ENCODE assay signal across 16 cellular contexts in genomic region chr21:42613756-42614155, GRCh38. TPM values are rescaled to one million over a fixed set of nuclear protein-coding genes. Genes with fewer than 3 reads are reported as not detected.
"Had no signal": no experiment of that assay in that cellular context is flagged by ENCODE, and none has a peak within 500 bp of the region (broad histone marks: within the 10 kb centered on the region; RNA-seq: fewer than 3 reads in every experiment).

No MANE protein-coding gene starts in this region.

- H3K27me3 ChIP-seq: testis, uterus had no signal

- H3K27ac ChIP-seq: gastroesophageal sphincter, spleen, testis, transverse colon, uterus, WERI-Rb-1 had no signal

- H3K36me3 ChIP-seq: gastroesophageal sphincter, spleen, transverse colon, uterus, WERI-Rb-1 had no signal

- H3K4me1 ChIP-seq: testis, uterus had no signal

- H3K9me3 ChIP-seq: mucosa of descending colon, testis had no signal

- DNase-seq: activated naive CD4-positive, alpha-beta T cell; cerebellar nuclear complex; cortex of kidney; hypothalamus; mesendoderm; spleen; SW 1271; testis; transverse colon; uterus; WERI-Rb-1 had no signal

- ATAC-seq: gastroesophageal sphincter; mucosa of descending colon; natural killer cell treated with Interleukin-12 subunit alpha and Interleukin-12 subunit beta and Interleukin-15 and Interleukin-18, amount 100 ng/mL, for 72 hours; right cardiac atrium had no signal

- H3K4me3 ChIP-seq: gastroesophageal sphincter, mucosa of descending colon, spleen, testis, transverse colon, uterus had no signal

RNA-seq across cellular contexts. Expression of gene PDE9A, which starts 39.7 kb away (rescaled TPM):
- total RNA-seq: myocyte had no signal
